ENCODE assay signal across 8 cellular contexts in the genomic region with DNA sequence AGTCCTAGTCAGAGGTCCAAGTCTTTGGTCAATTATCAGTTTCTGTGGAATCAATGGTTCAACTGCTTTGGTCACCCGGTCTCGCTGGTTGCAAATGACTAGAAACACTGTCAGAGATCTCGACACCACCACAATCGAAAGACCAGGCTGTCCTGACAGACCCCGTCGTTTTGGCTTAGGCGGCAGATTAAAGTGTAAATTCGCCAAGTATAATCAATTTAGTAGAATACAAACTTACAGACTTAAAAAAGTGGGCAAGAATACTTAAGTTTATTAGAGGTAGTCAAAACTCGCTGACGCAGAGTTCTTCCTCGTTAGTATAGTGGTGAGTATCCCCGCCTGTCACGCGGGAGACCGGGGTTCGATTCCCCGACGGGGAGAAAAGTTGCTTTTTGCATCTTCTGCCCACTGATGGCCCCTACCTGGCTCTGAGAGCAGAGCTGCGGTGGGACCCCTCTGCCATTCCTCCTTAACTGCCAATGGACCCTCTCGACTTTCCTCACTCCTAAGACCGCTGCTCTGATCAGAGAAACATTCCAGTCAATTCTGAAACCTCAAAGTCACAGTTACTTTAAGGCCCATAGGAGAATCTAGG. TPM values are rescaled to one million over a fixed set of nuclear protein-coding genes. Genes with fewer than 3 reads are reported as not detected.
DNase-seq lines count a peak whose midpoint lies in the region; ATAC-seq and TF ChIP-seq lines count a peak whose summit lies in the region.

No MANE protein-coding gene starts in this region.

- H3K27me3 ChIP-seq in Panc1 (ENCODE audit: control insufficient read depth, insufficient read depth, low read length) (peaks cover 2% of the 10 kb centered on the region; the same call in 1 of the 2 replicates), neural cell (ENCODE audit: insufficient read depth, low read depth, low read length) (peaks cover 61% of the 10 kb centered on the region), stomach smooth muscle (ENCODE audit: control insufficient read depth in 1 of 2, insufficient read depth in 2 of 2, low read length in 2 of 2) (peaks cover 8 to 34% of the 10 kb centered on the region in 2 donors)

- no TSS peak for BruUV-seq in Panc1 (replicated peaks; lab: Mats Ljungman, UMichigan)

- in situ Hi-C loops in Panc1 (cut with HindIII; ENCODE audit: low pct_unique_long_range_greater_than_20kb, low sequenced_read_pairs), result no loop called here

- peak; percentile 62 for DNase-seq in NCI-H2171 treated with DMSO at 0.1 percent for 48 hours (lab: John Stamatoyannopoulos, UW)
- DNase-seq in NCI-H2171 (lab: John Stamatoyannopoulos, UW), result no peak
- peak; percentile 76 for DNase-seq in HK-2 (ENCODE audit: unreplicated experiment)
- peak; percentile 88 for DNase-seq in Panc1 (ENCODE audit: low read depth, low spot score)
- peak; percentile 91 to 92 for DNase-seq in activated T-cell treated with anti-CD3 and anti-CD28 coated beads, Interleukin-2, amount 50 U/mL, for 48 hours
- peak; percentile 91 for DNase-seq in fibroblast of peridontal ligament (ENCODE audit: extremely low read depth)

- CTCF ChIA-PET in Panc1 (lab: Charles Lee), result interaction anchor here (0.6 kb wide), 1 partner anchor 106 kb away, joined by 10 read pairs; no protein-coding TSS in a partner anchor

- H3K9ac ChIP-seq in neural cell (ENCODE audit: low read length) (no peak overlapping the region), stomach smooth muscle (ENCODE audit: low read length in 2 of 2) (peak overlapping the region in 1 of 2 donors; percentile 9)

- TF ChIP-seq CTCF in Panc1 (IDR thresholded peaks at IDR 0.05) (no peak), neural cell (IDR thresholded peaks at IDR 0.05; ENCODE audit: poor library complexity, severe bottlenecking) (no peak)

- H3K4me1 ChIP-seq in Panc1 (ENCODE audit: control insufficient read depth, insufficient read depth, low read length) (peaks cover 32% of the 10 kb centered on the region), stomach smooth muscle (ENCODE audit: control insufficient read depth, insufficient read depth, low read length) (peaks cover 10% of the 10 kb centered on the region)

- H3K9me3 ChIP-seq in Panc1 (ENCODE audit: control insufficient read depth, insufficient read depth, low read depth, low read length) (no peaks in the 10 kb centered on the region), neural cell (ENCODE audit: low read length) (no peaks in the 10 kb centered on the region), stomach smooth muscle (ENCODE audit: control insufficient read depth in 2 of 2, low read length in 2 of 2) (no peaks in the 10 kb centered on the region)

- no peaks in the 10 kb centered on the region for H3K9me2 ChIP-seq in neural cell (ENCODE audit: insufficient read depth, low read length)

- H3K27ac ChIP-seq in Panc1 (ENCODE audit: low read length), result peak overlapping the region; percentile 64
- no peak overlapping the region for H3K27ac ChIP-seq in neural cell (ENCODE audit: low read length)
- H3K27ac ChIP-seq in stomach smooth muscle (ENCODE audit: low read length), result no peak overlapping the region

- H3K79me2 ChIP-seq in neural cell (replicated peaks; ENCODE audit: insufficient read depth, low read length), result no peaks in the 10 kb centered on the region

- no peaks in the 10 kb centered on the region for H3K36me3 ChIP-seq in Panc1 (ENCODE audit: control insufficient read depth, insufficient read depth, low read length)
- H3K36me3 ChIP-seq in neural cell (ENCODE audit: insufficient read depth, low read length), result no peaks in the 10 kb centered on the region
- H3K36me3 ChIP-seq in stomach smooth muscle (ENCODE audit: control insufficient read depth in 2 of 2, insufficient read depth in 2 of 2, low read length in 2 of 2), result no peaks in the 10 kb centered on the region

- TF ChIP-seq EP300 in neural cell (conservative IDR thresholded peaks at IDR 0.05; ENCODE audit: poor library complexity, severe bottlenecking), result no peak

- no peaks in the 10 kb centered on the region for H3F3A ChIP-seq in neural cell (ENCODE audit: insufficient read depth, low read length, poor library complexity, severe bottlenecking)

- POLR2A ChIA-PET in Panc1 (lab: Charles Lee), result no interaction called here

- TF ChIP-seq RAD21 in neural cell (conservative IDR thresholded peaks at IDR 0.05), result no peak

- peak; percentile 61 for ATAC-seq in Panc1

- H2AFZ ChIP-seq in neural cell (ENCODE audit: low read depth, low read length), result no peak overlapping the region

- H4K20me1 ChIP-seq in neural cell (ENCODE audit: insufficient read depth), result no peaks in the 10 kb centered on the region

- peak overlapping the region; percentile 69 for H3K4me2 ChIP-seq in neural cell (ENCODE audit: low read length)

- intact Hi-C loops in Panc1 (cut with micrococcal nuclease; ENCODE audit: unreplicated experiment), result loop anchor here (2.0 to 10.0 kb wide), 2 partner anchors 25 to 181 kb away; no protein-coding TSS in a partner anchor

- H3K4me3 ChIP-seq in Panc1 (ENCODE audit: low read depth in 2 of 2, low read length in 2 of 2) (peak overlapping the region; percentile 67 to 74), neural cell (ENCODE audit: low read length) (peak overlapping the region; percentile 65), stomach smooth muscle (ENCODE audit: low read length in 2 of 2) (peak overlapping the region; percentile 45 to 68)

TF ChIP-seq in neural cell, 6 proteins besides CTCF, POLR2A, EP300 and RAD21:
- TF ChIP-seq, protein P1, sequence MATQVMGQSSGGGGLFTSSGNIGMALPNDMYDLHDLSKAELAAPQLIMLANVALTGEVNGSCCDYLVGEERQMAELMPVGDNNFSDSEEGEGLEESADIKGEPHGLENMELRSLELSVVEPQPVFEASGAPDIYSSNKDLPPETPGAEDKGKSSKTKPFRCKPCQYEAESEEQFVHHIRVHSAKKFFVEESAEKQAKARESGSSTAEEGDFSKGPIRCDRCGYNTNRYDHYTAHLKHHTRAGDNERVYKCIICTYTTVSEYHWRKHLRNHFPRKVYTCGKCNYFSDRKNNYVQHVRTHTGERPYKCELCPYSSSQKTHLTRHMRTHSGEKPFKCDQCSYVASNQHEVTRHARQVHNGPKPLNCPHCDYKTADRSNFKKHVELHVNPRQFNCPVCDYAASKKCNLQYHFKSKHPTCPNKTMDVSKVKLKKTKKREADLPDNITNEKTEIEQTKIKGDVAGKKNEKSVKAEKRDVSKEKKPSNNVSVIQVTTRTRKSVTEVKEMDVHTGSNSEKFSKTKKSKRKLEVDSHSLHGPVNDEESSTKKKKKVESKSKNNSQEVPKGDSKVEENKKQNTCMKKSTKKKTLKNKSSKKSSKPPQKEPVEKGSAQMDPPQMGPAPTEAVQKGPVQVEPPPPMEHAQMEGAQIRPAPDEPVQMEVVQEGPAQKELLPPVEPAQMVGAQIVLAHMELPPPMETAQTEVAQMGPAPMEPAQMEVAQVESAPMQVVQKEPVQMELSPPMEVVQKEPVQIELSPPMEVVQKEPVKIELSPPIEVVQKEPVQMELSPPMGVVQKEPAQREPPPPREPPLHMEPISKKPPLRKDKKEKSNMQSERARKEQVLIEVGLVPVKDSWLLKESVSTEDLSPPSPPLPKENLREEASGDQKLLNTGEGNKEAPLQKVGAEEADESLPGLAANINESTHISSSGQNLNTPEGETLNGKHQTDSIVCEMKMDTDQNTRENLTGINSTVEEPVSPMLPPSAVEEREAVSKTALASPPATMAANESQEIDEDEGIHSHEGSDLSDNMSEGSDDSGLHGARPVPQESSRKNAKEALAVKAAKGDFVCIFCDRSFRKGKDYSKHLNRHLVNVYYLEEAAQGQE (IDR thresholded peaks at IDR 0.05; ENCODE audit: borderline replicate concordance), result no peak
- TF ChIP-seq SMC3 (conservative IDR thresholded peaks at IDR 0.05; ENCODE audit: poor library complexity) (no peak), POLR2AphosphoS5 (IDR thresholded peaks at IDR 0.05) (no peak), EZH2 (IDR thresholded peaks at IDR 0.05; ENCODE audit: borderline replicate concordance, insufficient read depth, low read length, poor library complexity, severe bottlenecking) (no peak), MXI1 (conservative IDR thresholded peaks at IDR 0.05; ENCODE audit: poor library complexity, severe bottlenecking) (no peak), TAF1 (IDR thresholded peaks at IDR 0.05; ENCODE audit: low read depth) (no peak)

RNA-seq across cellular contexts. Expression of a gene that starts 30.6 kb away (rescaled TPM):
- total RNA-seq in Panc1 (2021; ENCODE audit: unreplicated experiment), result 7.8 TPM
- 3.0 TPM for polyA plus RNA-seq in Panc1 (2012; ENCODE audit: insufficient read length)
- polyA plus RNA-seq in neural cell, result 16.4 and 20.1 TPM in 2 replicates
- polyA minus RNA-seq in neural cell, result 40.4 and 42.6 TPM in 2 replicates
